ENCODE assay signal across 22 cellular contexts in genomic region chr1:199096601-199097000, GRCh38.
"Had no signal": no experiment of that assay in that cellular context is flagged by ENCODE, and none has a peak within 500 bp of the region (broad histone marks: within the 10 kb centered on the region; RNA-seq: fewer than 3 reads in every experiment).

No MANE protein-coding gene starts in this region.

- ATAC-seq: activated CD4-positive, alpha-beta T cell treated with anti-CD3 and anti-CD28 coated beads for 36 hours; left ventricle myocardium superior had no signal

- H3K4me1 Mint-ChIP-seq: activated CD4-positive, alpha-beta T cell treated with anti-CD3 and anti-CD28 coated beads for 36 hours had no signal

- H3K27me3 Mint-ChIP-seq: activated CD4-positive, alpha-beta T cell treated with anti-CD3 and anti-CD28 coated beads for 36 hours; naive B cell had no signal

- H3K4me1 ChIP-seq: right atrium auricular region, suprapubic skin, tibial artery had no signal

- H3K4me3 Mint-ChIP-seq: activated CD4-positive, alpha-beta T cell treated with anti-CD3 and anti-CD28 coated beads for 36 hours; activated naive CD4-positive, alpha-beta T cell treated with anti-CD3 and anti-CD28 coated beads for 36 hours; activated T-helper 1 cell treated with anti-CD3 and anti-CD28 coated beads, Interleukin-12 subunit alpha, Interleukin-12 subunit beta, Interleukin-2, Interleukin-4 antibody, amounts not matched to agents 30 ng/mL and 10 ng/mL and 1 ng/mL, durations not matched to agents 14 hours and 24 hours and 36 hours; endodermal cell; naive B cell had no signal

- H3K27ac ChIP-seq: right atrium auricular region, suprapubic skin, tibial artery had no signal

- FAIRE-seq: astrocyte, frontal cortex, islet of Langerhans had no signal

- H3K36me3 ChIP-seq: right atrium auricular region, suprapubic skin, tibial artery had no signal

- H3K27ac Mint-ChIP-seq: activated CD4-positive, alpha-beta T cell treated with anti-CD3 and anti-CD28 coated beads for 36 hours; activated naive CD4-positive, alpha-beta T cell treated with anti-CD3 and anti-CD28 coated beads for 36 hours; activated T-helper 1 cell treated with anti-CD3 and anti-CD28 coated beads, Interleukin-12 subunit alpha, Interleukin-12 subunit beta, Interleukin-2, Interleukin-4 antibody, amounts not matched to agents 30 ng/mL and 10 ng/mL and 1 ng/mL, durations not matched to agents 14 hours and 24 hours and 36 hours; endodermal cell had no signal

- DNase-seq: activated CD4-positive, alpha-beta T cell treated with anti-CD3 and anti-CD28 coated beads for 36 hours; activated CD4-positive, alpha-beta T cell treated with anti-CD3 and anti-CD28 coated beads, Interleukin-2, amount 50 U/mL, for 48 hours; activated CD4-positive, CD25-positive, alpha-beta regulatory T cell; activated CD8-positive, alpha-beta memory T cell treated with anti-CD3 and anti-CD28 coated beads, Interleukin-2, amount 50 U/mL, for 4 hours; activated effector memory CD4-positive, alpha-beta T cell treated with anti-CD3 and anti-CD28 coated beads, Interleukin-2, amount 50 U/mL, for 16 hours; activated naive CD4-positive, alpha-beta T cell treated with anti-CD3 and anti-CD28 coated beads for 36 hours; activated T-cell treated with anti-CD3 and anti-CD28 coated beads, Interleukin-2, amount 50 U/mL, for 1 hour; amniotic stem cell; central memory CD4-positive, alpha-beta T cell; endodermal cell; left ventricle myocardium superior; naive B cell; stimulated activated CD4-positive, alpha-beta T cell treated with anti-CD3 and anti-CD28 coated beads, Interleukin-15, amount 100 ng/mL, for 24 hours; stimulated activated CD4-positive, alpha-beta T cell treated with anti-CD3 and anti-CD28 coated beads, Interleukin-2, amount 100 ng/mL, for 24 hours; stimulated activated naive CD4-positive, alpha-beta T cell; tibial artery had no signal

- H3K9me3 ChIP-seq: right atrium auricular region, suprapubic skin, tibial artery had no signal

- H3K27me3 ChIP-seq: right atrium auricular region, suprapubic skin, tibial artery had no signal

- H3K4me3 ChIP-seq: right atrium auricular region, suprapubic skin, tibial artery had no signal

- H3K9me3 Mint-ChIP-seq: activated naive CD4-positive, alpha-beta T cell treated with anti-CD3 and anti-CD28 coated beads for 36 hours had no signal
